In genomic region chr9:33288235-33288634, GRCh38 we compare ENCODE assay signal across 1 cellular context.
TF ChIP-seq lines count a peak whose summit lies in the region.

No MANE protein-coding gene starts in this region.

TF ChIP-seq in A549, 52 proteins besides CTCF, POLR2A, EP300 and RAD21 (continued from another document):
- TF ChIP-seq ELK1 (IDR thresholded peaks at IDR 0.05; ENCODE audit: low read depth, low read length) (no peak), HOXB5 (CRISPR knock-in tag; IDR thresholded peaks at IDR 0.05) (no peak), ZC3H11A (IDR thresholded peaks at IDR 0.05) (no peak), ZSCAN20 (CRISPR knock-in tag; IDR thresholded peaks at IDR 0.05) (no peak), BCL3 (IDR thresholded peaks at IDR 0.05) (no peak), MYC (IDR thresholded peaks at IDR 0.05; ENCODE audit: borderline replicate concordance, low read length) (no peak), HOXA7 (CRISPR knock-in tag; IDR thresholded peaks at IDR 0.05) (no peak), ESRRA (IDR thresholded peaks at IDR 0.05; ENCODE audit: borderline replicate concordance, low read length) (no peak), RFX5 (IDR thresholded peaks at IDR 0.05) (no peak), EHF (CRISPR knock-in tag; IDR thresholded peaks at IDR 0.05) (no peak), CHD2 (IDR thresholded peaks at IDR 0.05; ENCODE audit: low read length, partially characterized antibody) (no peak), E2F6 (IDR thresholded peaks at IDR 0.05; ENCODE audit: borderline replicate concordance, low read depth) (no peak)
